ENCODE assay signal across 1 cellular context in genomic region chr2:127646487-127647241, GRCh38.
TF ChIP-seq lines count a peak whose summit lies in the region.

No MANE protein-coding gene starts in this region.

TF ChIP-seq in HCT116, 20 proteins besides CTCF, POLR2A, EP300 and RAD21 (continued from another document):
- TF ChIP-seq MAX (IDR thresholded peaks at IDR 0.05), result no peak
- TF ChIP-seq EZH2 (IDR thresholded peaks at IDR 0.05), result no peak
- no peak for TF ChIP-seq SRF (IDR thresholded peaks at IDR 0.05; ENCODE audit: low read depth)
- TF ChIP-seq EGR1 (IDR thresholded peaks at IDR 0.05; ENCODE audit: low read depth), result no peak
- no peak for TF ChIP-seq CEBPB (IDR thresholded peaks at IDR 0.05; ENCODE audit: low read depth)
- no peak for TF ChIP-seq SP1 (IDR thresholded peaks at IDR 0.05; ENCODE audit: low read depth)
- TF ChIP-seq EZH2phosphoT487 (IDR thresholded peaks at IDR 0.05; ENCODE audit: borderline replicate concordance), result no peak
- no peak for TF ChIP-seq ZNF274 (IDR thresholded peaks at IDR 0.05; ENCODE audit: low read depth, low read length)
TF ChIP-seq in HCT116: peak in this region for 0.
